In genomic region chr16:57028086-57028485, GRCh38 we compare ENCODE assay signal across 1 cellular context.
TF ChIP-seq lines count a peak whose summit lies in the region.

No MANE protein-coding gene starts in this region.

TF ChIP-seq in H1, 55 proteins besides CTCF, POLR2A, EP300 and RAD21 (continued from another document):
- TF ChIP-seq SRF (IDR thresholded peaks at IDR 0.05; ENCODE audit: low read depth, low read length) (no peak), RXRA (IDR thresholded peaks at IDR 0.05; ENCODE audit: insufficient read depth, low read depth, low read length) (no peak), SUZ12 (IDR thresholded peaks at IDR 0.05; ENCODE audit: low read length) (no peak), FOSL1 (IDR thresholded peaks at IDR 0.05; ENCODE audit: insufficient read depth, low read depth, low read length) (no peak), NANOG (IDR thresholded peaks at IDR 0.05; ENCODE audit: insufficient read depth, low read depth, low read length, poor library complexity, severe bottlenecking) (no peak), SP2 (IDR thresholded peaks at IDR 0.05; ENCODE audit: low read length) (no peak), BACH1 (IDR thresholded peaks at IDR 0.05; ENCODE audit: low read length) (no peak), SP1 (IDR thresholded peaks at IDR 0.05; ENCODE audit: low read depth, low read length) (no peak)
